In genomic region chr22:50696799-50697561, GRCh38 we compare ENCODE assay signal across 1 cellular context.
TF ChIP-seq lines count a peak whose summit lies in the region.

No MANE protein-coding gene starts in this region.

TF ChIP-seq in WTC11, 78 proteins besides CTCF, POLR2A, EP300 and RAD21 (continued from another document):
- TF ChIP-seq SP1 (CRISPR knock-in tag; conservative IDR thresholded peaks at IDR 0.05), result 0 out of 2 replicates have a peak, but pooled peaks have one; percentile 16
- TF ChIP-seq CREB1 (CRISPR knock-in tag; IDR thresholded peaks at IDR 0.05), result no peak
- TF ChIP-seq STAT6 (CRISPR knock-in tag; conservative IDR thresholded peaks at IDR 0.05; ENCODE audit: low read depth), result no peak
- no peak for TF ChIP-seq FOXJ3 (CRISPR knock-in tag; IDR thresholded peaks at IDR 0.05; ENCODE audit: borderline replicate concordance)
- no peak for TF ChIP-seq AR (CRISPR knock-in tag; IDR thresholded peaks at IDR 0.05)
- peak; percentile 90 for TF ChIP-seq GTF2I (CRISPR knock-in tag; conservative IDR thresholded peaks at IDR 0.05)
- TF ChIP-seq ATF6 (CRISPR knock-in tag; IDR thresholded peaks at IDR 0.05), result no peak
- no peak for TF ChIP-seq TEAD1 (CRISPR knock-in tag; IDR thresholded peaks at IDR 0.05)
- no peak for TF ChIP-seq GABPB1 (CRISPR knock-in tag; IDR thresholded peaks at IDR 0.05)
- TF ChIP-seq ZNF512 (CRISPR knock-in tag; IDR thresholded peaks at IDR 0.05; ENCODE audit: borderline replicate concordance), result no peak
- TF ChIP-seq JUN (CRISPR knock-in tag; IDR thresholded peaks at IDR 0.05), result no peak
